Comparison of ENCODE assay signal across 8 cellular contexts in genomic region chr18:61901334-61901986, GRCh38. TPM values are rescaled to one million over a fixed set of nuclear protein-coding genes. Genes with fewer than 3 reads are reported as not detected.
DNase-seq lines count a peak whose midpoint lies in the region; ATAC-seq and TF ChIP-seq lines count a peak whose summit lies in the region.

No MANE protein-coding gene starts in this region.

- no peak overlapping the region for H3K4me3 Mint-ChIP-seq in natural killer cell

- peaks cover 28 to 29% of the 10 kb centered on the region in 2 donors for H3K27me3 Mint-ChIP-seq in natural killer cell (ENCODE audit: low read depth in 2 of 2)

- no peaks in the 10 kb centered on the region for H3K9me3 Mint-ChIP-seq in natural killer cell

- TF ChIP-seq POLR2A in erythroblast (IDR thresholded peaks at IDR 0.05; ENCODE audit: low read length), result no peak

- H3K27ac Mint-ChIP-seq in natural killer cell, result no peak overlapping the region

- intact Hi-C loops in natural killer cell (cut with micrococcal nuclease), result no loop called here

- ATAC-seq in GM19397 (IDR thresholded peaks at IDR 0.05; ENCODE audit: unreplicated experiment) (peak; percentile 95), HG03175 (IDR thresholded peaks at IDR 0.05; ENCODE audit: unreplicated experiment) (peak; percentile 97), natural killer cell (peak; percentile 79 to 95 (median 87))

- peak; percentile 90 for TF ChIP-seq CTCF in natural killer cell (IDR thresholded peaks at IDR 0.05)

- peaks cover 6% of the 10 kb centered on the region in 2 donors for H3K4me1 Mint-ChIP-seq in natural killer cell

- DNase-seq in DMS153 (lab: John Stamatoyannopoulos, UW), result peak; percentile 43
- DNase-seq in NCI-H510A treated with DMSO at 0.1 percent for 48 hours (lab: John Stamatoyannopoulos, UW), result peak; percentile 84
- peak; percentile 18 for DNase-seq in activated CD4-positive, alpha-beta T cell treated with anti-CD3 and anti-CD28 coated beads, Interleukin-2, amount 50 U/mL, for 1 hour
- DNase-seq in erythroblast (lab: John Stamatoyannopoulos, UW), result peak; percentile 56 to 71
- peak; percentile 17 for DNase-seq in natural killer cell
- DNase-seq in middle frontal gyrus (ENCODE audit: extremely low spot score, low spot score), result no peak

- H3K36me3 Mint-ChIP-seq in natural killer cell, result no peaks in the 10 kb centered on the region

RNA-seq across cellular contexts. Expression of gene RNF152, which starts 8.7 kb away (rescaled TPM):
- total RNA-seq in natural killer cell, result 1 to 10 TPM in 1 of 3 donors, under 1 TPM in 2; 0.49 to 1.3 (median 0.50) TPM
